Comparison of ENCODE assay signal across 11 cellular contexts in the genomic region with DNA sequence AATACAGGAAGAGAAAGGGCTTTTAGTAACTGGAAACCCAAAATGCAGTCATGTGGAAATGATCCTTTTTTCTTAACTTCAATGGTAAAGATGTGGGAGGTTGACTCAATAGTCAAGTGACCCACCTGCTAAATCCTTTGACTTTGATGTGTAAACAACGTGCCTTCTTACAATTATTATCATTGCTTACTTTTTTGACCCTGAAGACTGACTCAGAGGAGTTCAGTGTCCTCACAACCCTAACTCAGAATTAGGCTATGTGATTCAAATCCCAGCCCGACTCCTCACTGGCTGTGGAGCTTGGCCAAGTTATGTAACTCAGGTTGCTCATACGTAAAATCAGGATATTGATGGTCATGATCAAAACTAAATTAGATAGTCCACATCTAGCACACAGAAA. TPM values are rescaled to one million over a fixed set of nuclear protein-coding genes. Genes with fewer than 3 reads are reported as not detected.
DNase-seq lines count a peak whose midpoint lies in the region; ATAC-seq, FAIRE-seq and TF ChIP-seq lines count a peak whose summit lies in the region.
"Had no signal": no experiment of that assay in that cellular context is flagged by ENCODE, and none has a peak within 500 bp of the region (broad histone marks: within the 10 kb centered on the region; RNA-seq: fewer than 3 reads in every experiment).

No MANE protein-coding gene starts in this region.

- intact Hi-C loops in psoas muscle (cut with DNase I): loop anchor here in 1 of 2 donors (5.0 kb wide), 1 partner anchor 77 kb away; no protein-coding TSS in a partner anchor

- H3K9me3 ChIP-seq in astrocyte (ENCODE audit: insufficient read depth, low read depth, low read length): no peaks in the 10 kb centered on the region
- no peaks in the 10 kb centered on the region for H3K9me3 ChIP-seq in osteoblast (ENCODE audit: low read depth, low read length)
- no peaks in the 10 kb centered on the region for H3K9me3 ChIP-seq in psoas muscle

- H3K79me2 ChIP-seq in astrocyte (ENCODE audit: insufficient read depth, low read length) (no peaks in the 10 kb centered on the region), osteoblast (ENCODE audit: insufficient read depth, low read length) (no peaks in the 10 kb centered on the region)

- H3K4me1 ChIP-seq in astrocyte (ENCODE audit: insufficient read depth, low read length) (peaks cover 18% of the 10 kb centered on the region), osteoblast (ENCODE audit: insufficient read depth, low read length) (peaks cover 3% of the 10 kb centered on the region), psoas muscle (no peaks in the 10 kb centered on the region)

- H3K9me3 Mint-ChIP-seq in astrocyte (ENCODE audit: unreplicated experiment): no peaks in the 10 kb centered on the region
- H3K9me3 Mint-ChIP-seq in activated CD8-positive, alpha-beta T cell treated with anti-CD3 and anti-CD28 coated beads, Interleukin-2, amount 10 ng/mL, durations not matched to agents 7 days and 5 days (ENCODE audit: insufficient read depth): no peaks in the 10 kb centered on the region
- H3K9me3 Mint-ChIP-seq: dendritic cell treated with granulocyte-macrophage colony-stimulating factor and Interleukin-4, amounts not matched to agents 40 ng/mL and 50 ng/mL, for 4 days; IgD-negative memory B cell had no signal

- CTCF ChIA-PET in activated CD8-positive, alpha-beta T cell treated with anti-CD3 and anti-CD28 coated beads, Interleukin-2, amount 10 ng/mL, durations not matched to agents 7 days and 5 days (lab: Charles Lee): interaction anchor here (1.5 to 8.6 kb wide), 2 partner anchors 9 to 68 kb away, joined by 4 to 124 read pairs; no protein-coding TSS in a partner anchor

- H3K36me3 ChIP-seq in astrocyte (ENCODE audit: insufficient read depth, low read length) (no peaks in the 10 kb centered on the region), osteoblast (ENCODE audit: insufficient read depth, low read length) (no peaks in the 10 kb centered on the region), psoas muscle (ENCODE audit: insufficient read depth in 1 of 2, low read depth in 1 of 2) (no peaks in the 10 kb centered on the region)

- peak; percentile 66 for ATAC-seq in GM18909 (IDR thresholded peaks at IDR 0.05; ENCODE audit: poor library complexity, unreplicated experiment)
- peak; percentile 57 for ATAC-seq in HG03432 (IDR thresholded peaks at IDR 0.05; ENCODE audit: unreplicated experiment)
- ATAC-seq in psoas muscle: no peak
- ATAC-seq in activated CD8-positive, alpha-beta T cell treated with anti-CD3 and anti-CD28 coated beads, Interleukin-2, amount 10 ng/mL, durations not matched to agents 7 days and 5 days: no peak

- peak overlapping the region; percentile 54 for H3K4me2 ChIP-seq in astrocyte (ENCODE audit: low read length)
- H3K4me2 ChIP-seq in osteoblast (ENCODE audit: insufficient read depth, low read length): no peak overlapping the region

- H3K27ac ChIP-seq in astrocyte (ENCODE audit: low read depth, low read length) (no peak overlapping the region), osteoblast (ENCODE audit: low read depth, low read length) (no peak overlapping the region), psoas muscle (no peak overlapping the region)

- H3K27me3 ChIP-seq in astrocyte (ENCODE audit: insufficient read depth, low read length) (no peaks in the 10 kb centered on the region), osteoblast (ENCODE audit: insufficient read depth, low read length) (no peaks in the 10 kb centered on the region), psoas muscle (ENCODE audit: insufficient read depth in 3 of 3, low read length in 2 of 3) (no peaks in the 10 kb centered on the region)

- 28 to 37% (median 37%) methylated on average over 3 of the region's 3 CpGs for WGBS in psoas muscle, 3 donors

- H3K36me3 Mint-ChIP-seq in astrocyte (ENCODE audit: low read depth, unreplicated experiment): peaks cover 2% of the 10 kb centered on the region
- no peaks in the 10 kb centered on the region for H3K36me3 Mint-ChIP-seq in activated CD8-positive, alpha-beta T cell treated with anti-CD3 and anti-CD28 coated beads, Interleukin-2, amount 10 ng/mL, durations not matched to agents 7 days and 5 days (ENCODE audit: low read depth)
- H3K36me3 Mint-ChIP-seq: IgD-negative memory B cell had no signal

- no peaks in the 10 kb centered on the region for H3K27me3 Mint-ChIP-seq in astrocyte (ENCODE audit: low read depth, unreplicated experiment)
- H3K27me3 Mint-ChIP-seq in activated CD8-positive, alpha-beta T cell treated with anti-CD3 and anti-CD28 coated beads, Interleukin-2, amount 10 ng/mL, durations not matched to agents 7 days and 5 days (ENCODE audit: low read depth): no peaks in the 10 kb centered on the region
- H3K27me3 Mint-ChIP-seq: dendritic cell treated with granulocyte-macrophage colony-stimulating factor and Interleukin-4, amounts not matched to agents 40 ng/mL and 50 ng/mL, for 4 days had no signal

- H4K20me1 ChIP-seq in astrocyte (ENCODE audit: insufficient read depth, low read length): no peaks in the 10 kb centered on the region
- no peaks in the 10 kb centered on the region for H4K20me1 ChIP-seq in osteoblast (ENCODE audit: insufficient read depth, low read length)

- no peak overlapping the region for H3K27ac Mint-ChIP-seq in astrocyte (ENCODE audit: unreplicated experiment)
- no peak overlapping the region for H3K27ac Mint-ChIP-seq in activated CD8-positive, alpha-beta T cell treated with anti-CD3 and anti-CD28 coated beads, Interleukin-2, amount 10 ng/mL, durations not matched to agents 7 days and 5 days
- H3K27ac Mint-ChIP-seq: dendritic cell treated with granulocyte-macrophage colony-stimulating factor and Interleukin-4, amounts not matched to agents 40 ng/mL and 50 ng/mL, for 4 days; IgD-negative memory B cell; progenitor cell of endocrine pancreas had no signal

- no peak overlapping the region for H3K9ac ChIP-seq in astrocyte (ENCODE audit: low read length)

- no peak overlapping the region for H3K4me3 Mint-ChIP-seq in astrocyte (ENCODE audit: unreplicated experiment)
- H3K4me3 Mint-ChIP-seq in activated CD8-positive, alpha-beta T cell treated with anti-CD3 and anti-CD28 coated beads, Interleukin-2, amount 10 ng/mL, durations not matched to agents 7 days and 5 days: no peak overlapping the region
- H3K4me3 Mint-ChIP-seq: dendritic cell treated with granulocyte-macrophage colony-stimulating factor and Interleukin-4, amounts not matched to agents 40 ng/mL and 50 ng/mL, for 4 days; IgD-negative memory B cell had no signal

- POLR2A ChIA-PET in activated CD8-positive, alpha-beta T cell treated with anti-CD3 and anti-CD28 coated beads, Interleukin-2, amount 10 ng/mL, durations not matched to agents 7 days and 5 days (lab: Charles Lee): no interaction called here

- FAIRE-seq in astrocyte (lab: Jason Lieb, UNC): no peak
- FAIRE-seq: TTC549 had no signal

- peak; percentile 78 for DNase-seq in astrocyte (ENCODE audit: low read depth)
- peak; percentile 2 for DNase-seq in osteoblast (ENCODE audit: insufficient read length, low spot score, missing footprints)
- DNase-seq in NCI-H1105 (lab: John Stamatoyannopoulos, UW): no peak
- DNase-seq in psoas muscle: no peak
- DNase-seq in activated CD8-positive, alpha-beta T cell treated with anti-CD3 and anti-CD28 coated beads, Interleukin-2, amount 10 ng/mL, durations not matched to agents 7 days and 5 days: no peak

- H3K4me1 Mint-ChIP-seq in astrocyte (ENCODE audit: low read depth, unreplicated experiment): peaks cover 9% of the 10 kb centered on the region
- no peaks in the 10 kb centered on the region for H3K4me1 Mint-ChIP-seq in activated CD8-positive, alpha-beta T cell treated with anti-CD3 and anti-CD28 coated beads, Interleukin-2, amount 10 ng/mL, durations not matched to agents 7 days and 5 days (ENCODE audit: low read depth)
- H3K4me1 Mint-ChIP-seq: IgD-negative memory B cell had no signal

- no peak for TF ChIP-seq CTCF in astrocyte (IDR thresholded peaks at IDR 0.05; ENCODE audit: insufficient read depth, low read depth, low read length)
- no peak for TF ChIP-seq CTCF in osteoblast (IDR thresholded peaks at IDR 0.05; ENCODE audit: extremely low read depth, low read depth, low read length)
- TF ChIP-seq CTCF in psoas muscle (IDR thresholded peaks at IDR 0.05): no peak

- H2AFZ ChIP-seq in astrocyte (ENCODE audit: low read depth, low read length): no peak overlapping the region
- H2AFZ ChIP-seq in osteoblast (ENCODE audit: low read length): no peak overlapping the region

- H3K4me3 ChIP-seq in astrocyte (ENCODE audit: insufficient read depth, low read depth, low read length): no peak overlapping the region
- H3K4me3 ChIP-seq in osteoblast (ENCODE audit: insufficient read depth, low read length): no peak overlapping the region
- H3K4me3 ChIP-seq in psoas muscle: no peak overlapping the region

RNA-seq across cellular contexts. Expression of a gene that starts 27.9 kb away (rescaled TPM):
- total RNA-seq in astrocyte (447 and 637 TPM in 2 replicates), osteoblast (803 and 816 TPM in 2 replicates), psoas muscle (10 to 100 TPM; 20.7 to 29.5 (median 25.6) TPM)
- polyA plus RNA-seq in psoas muscle: 10 to 100 TPM; 23.9 to 60.8 (median 33.8) TPM
- 10 to 100 TPM; 88.2 to 90.8 TPM for total RNA-seq in activated CD8-positive, alpha-beta T cell treated with anti-CD3 and anti-CD28 coated beads, Interleukin-2, amount 10 ng/mL, durations not matched to agents 7 days and 5 days

Comparison
In these comparisons a context has a peak if more than half of its experiments do, and no peak if none do; other contexts are left out.
1. ATAC-seq: peak in GM18909 (single experiment) and HG03432 (single experiment); none in psoas muscle (0 of 4) and activated CD8-positive, alpha-beta T cell treated with anti-CD3 and anti-CD28 coated beads, Interleukin-2, amount 10 ng/mL, durations not matched to agents 7 days and 5 days (single experiment).
2. DNase-seq: peak in astrocyte (single experiment) and osteoblast (single experiment); none in NCI-H1105 (single experiment), psoas muscle (0 of 2) and activated CD8-positive, alpha-beta T cell treated with anti-CD3 and anti-CD28 coated beads, Interleukin-2, amount 10 ng/mL, durations not matched to agents 7 days and 5 days (single experiment).